In the genomic region with DNA sequence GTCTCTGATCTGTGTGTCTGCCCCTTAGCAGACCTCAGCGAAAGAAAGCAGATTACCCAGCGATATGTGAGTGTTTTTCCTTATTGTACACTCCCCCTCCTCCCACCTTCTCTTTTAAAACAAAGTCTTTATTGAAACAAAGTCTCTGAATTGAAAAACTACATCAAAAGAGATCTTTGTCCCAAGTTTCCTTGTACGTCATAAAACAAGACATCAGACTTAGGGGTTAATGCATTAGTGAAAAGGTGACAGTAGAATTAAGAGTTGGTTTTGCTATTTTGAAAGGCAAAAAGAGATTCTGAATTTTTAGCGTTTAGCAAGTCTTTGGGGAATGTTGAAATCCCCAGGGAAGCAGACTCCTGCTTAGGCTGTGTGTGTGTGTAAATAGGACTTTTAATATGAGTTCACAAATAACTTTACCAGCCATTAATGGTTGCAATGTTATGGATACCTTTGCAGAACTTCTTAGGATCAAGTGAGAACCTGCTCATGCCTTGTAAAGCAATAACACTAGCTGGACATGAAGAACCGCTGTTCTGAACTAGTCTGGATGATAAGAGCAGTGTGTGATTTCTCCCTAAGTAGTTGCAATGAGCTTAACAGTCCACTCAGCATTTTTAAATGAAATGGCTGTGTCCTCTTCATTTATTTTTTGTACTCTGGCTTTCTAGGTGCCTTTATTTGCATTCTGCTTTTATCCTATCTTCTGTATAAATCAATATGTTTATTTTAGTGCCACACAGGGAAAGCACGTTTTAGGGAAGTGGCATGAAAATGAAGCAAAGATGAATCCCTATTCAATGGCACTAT, we compare ENCODE assay signal across 17 cellular contexts.
A peak's percentile ranks its signal among the peaks of the same experiment; 100 is the strongest.
DNase-seq lines count a peak whose midpoint lies in the region; ATAC-seq, FAIRE-seq and TF ChIP-seq lines count a peak whose summit lies in the region.
"Had no signal": no experiment of that assay in that cellular context is flagged by ENCODE, and none has a peak within 500 bp of the region (broad histone marks: within the 10 kb centered on the region; RNA-seq: fewer than 3 reads in every experiment).

No MANE protein-coding gene starts in this region.

- no peak overlapping the region for H3K27ac ChIP-seq in neural progenitor cell
- H3K27ac ChIP-seq: HL-60 had no signal

- peaks cover 14% of the 10 kb centered on the region for H3K4me1 Mint-ChIP-seq in neural progenitor cell
- H3K4me1 Mint-ChIP-seq in activated CD8-positive, alpha-beta T cell treated with anti-CD3 and anti-CD28 coated beads, Interleukin-2, amount 10 ng/mL, durations not matched to agents 7 days and 5 days (ENCODE audit: low read depth) = no peaks in the 10 kb centered on the region

- POLR2A ChIA-PET in activated CD8-positive, alpha-beta T cell treated with anti-CD3 and anti-CD28 coated beads, Interleukin-2, amount 10 ng/mL, durations not matched to agents 7 days and 5 days (lab: Charles Lee) = no interaction called here

- no peak for TF ChIP-seq CTCF in neural progenitor cell (IDR thresholded peaks at IDR 0.05)

- no peaks in the 10 kb centered on the region for H3K9me3 ChIP-seq in neural progenitor cell (ENCODE audit: low read depth)

- no peaks in the 10 kb centered on the region for H3K27me3 ChIP-seq in neural progenitor cell

- CTCF ChIA-PET in activated CD8-positive, alpha-beta T cell treated with anti-CD3 and anti-CD28 coated beads, Interleukin-2, amount 10 ng/mL, durations not matched to agents 7 days and 5 days (lab: Charles Lee) = interaction anchor here (1.5 kb wide), 1 partner anchor 43 kb away, joined by 3 read pairs; no protein-coding TSS in a partner anchor

- DNase-seq in COR-L47 (lab: John Stamatoyannopoulos, UW) (peak; percentile 8), NCI-H69 (lab: John Stamatoyannopoulos, UW) (peak; percentile 55), left lobe of liver (ENCODE audit: low spot score) (no peak), neural progenitor cell (ENCODE audit: low spot score) (no peak), HUDEP-2 (lab: John Stamatoyannopoulos, UW; ENCODE audit: unreplicated experiment in 76 of 76) (no peak), urothelium cell line (ENCODE audit: low spot score) (no peak)
- DNase-seq in activated CD8-positive, alpha-beta T cell treated with anti-CD3 and anti-CD28 coated beads, Interleukin-2, amount 10 ng/mL, durations not matched to agents 7 days and 5 days = no peak
- DNase-seq: DMS53, HCEC 1CT, KBM-7, NCI-H146, NCI-H524, SHP77 had no signal

- H3K4me3 ChIP-seq in neural progenitor cell = no peak overlapping the region

- H3K9me3 Mint-ChIP-seq in neural progenitor cell = no peaks in the 10 kb centered on the region
- H3K9me3 Mint-ChIP-seq in activated CD8-positive, alpha-beta T cell treated with anti-CD3 and anti-CD28 coated beads, Interleukin-2, amount 10 ng/mL, durations not matched to agents 7 days and 5 days (ENCODE audit: insufficient read depth) = no peaks in the 10 kb centered on the region

- ATAC-seq in left lobe of liver = peak; percentile 62
- ATAC-seq in GM21447 (IDR thresholded peaks at IDR 0.05; ENCODE audit: unreplicated experiment) = no peak
- no peak for ATAC-seq in activated CD8-positive, alpha-beta T cell treated with anti-CD3 and anti-CD28 coated beads, Interleukin-2, amount 10 ng/mL, durations not matched to agents 7 days and 5 days
- ATAC-seq: SK-N-SH treated with all-trans-retinoic acid at 6 μM for 48 hours had no signal

- H3K9ac ChIP-seq in neural progenitor cell = no peak overlapping the region

- no peaks in the 10 kb centered on the region for H3K36me3 Mint-ChIP-seq in neural progenitor cell
- H3K36me3 Mint-ChIP-seq in activated CD8-positive, alpha-beta T cell treated with anti-CD3 and anti-CD28 coated beads, Interleukin-2, amount 10 ng/mL, durations not matched to agents 7 days and 5 days (ENCODE audit: low read depth) = peaks cover 16% of the 10 kb centered on the region

- H2AFZ ChIP-seq in neural progenitor cell (replicated peaks) = peak overlapping the region; percentile 36

- H4K20me1 ChIP-seq in neural progenitor cell (ENCODE audit: low read depth) = no peaks in the 10 kb centered on the region

- H3K79me2 ChIP-seq in neural progenitor cell (ENCODE audit: low read depth) = no peaks in the 10 kb centered on the region

- no peak overlapping the region for H3K27ac Mint-ChIP-seq in neural progenitor cell
- H3K27ac Mint-ChIP-seq in activated CD8-positive, alpha-beta T cell treated with anti-CD3 and anti-CD28 coated beads, Interleukin-2, amount 10 ng/mL, durations not matched to agents 7 days and 5 days = no peak overlapping the region

- FAIRE-seq in urothelium cell line (lab: Jason Lieb, UNC) = no peak
- FAIRE-seq: HTR-8/SVneo had no signal

- no peaks in the 10 kb centered on the region for H3K36me3 ChIP-seq in neural progenitor cell

- no peak overlapping the region for H3K4me2 ChIP-seq in neural progenitor cell

- no peak overlapping the region for H3K4me3 Mint-ChIP-seq in neural progenitor cell
- no peak overlapping the region for H3K4me3 Mint-ChIP-seq in activated CD8-positive, alpha-beta T cell treated with anti-CD3 and anti-CD28 coated beads, Interleukin-2, amount 10 ng/mL, durations not matched to agents 7 days and 5 days

- no peaks in the 10 kb centered on the region for H3K4me1 ChIP-seq in neural progenitor cell

- no peaks in the 10 kb centered on the region for H3K27me3 Mint-ChIP-seq in neural progenitor cell (ENCODE audit: insufficient read depth, low read depth)
- no peaks in the 10 kb centered on the region for H3K27me3 Mint-ChIP-seq in activated CD8-positive, alpha-beta T cell treated with anti-CD3 and anti-CD28 coated beads, Interleukin-2, amount 10 ng/mL, durations not matched to agents 7 days and 5 days (ENCODE audit: low read depth)

- no peaks in the 10 kb centered on the region for H3F3A ChIP-seq in neural progenitor cell (ENCODE audit: low read depth)

Comparison
In these comparisons a context has a peak if more than half of its experiments do, and no peak if none do; other contexts are left out.
1. DNase-seq: peak in COR-L47 (single experiment) and NCI-H69 (single experiment); none in left lobe of liver (single experiment), neural progenitor cell (single experiment), activated CD8-positive, alpha-beta T cell treated with anti-CD3 and anti-CD28 coated beads, Interleukin-2, amount 10 ng/mL, durations not matched to agents 7 days and 5 days (single experiment), HUDEP-2 (0 of 76) and urothelium cell line (single experiment).